Comparison of ENCODE assay signal across 8 cellular contexts in the genomic region with DNA sequence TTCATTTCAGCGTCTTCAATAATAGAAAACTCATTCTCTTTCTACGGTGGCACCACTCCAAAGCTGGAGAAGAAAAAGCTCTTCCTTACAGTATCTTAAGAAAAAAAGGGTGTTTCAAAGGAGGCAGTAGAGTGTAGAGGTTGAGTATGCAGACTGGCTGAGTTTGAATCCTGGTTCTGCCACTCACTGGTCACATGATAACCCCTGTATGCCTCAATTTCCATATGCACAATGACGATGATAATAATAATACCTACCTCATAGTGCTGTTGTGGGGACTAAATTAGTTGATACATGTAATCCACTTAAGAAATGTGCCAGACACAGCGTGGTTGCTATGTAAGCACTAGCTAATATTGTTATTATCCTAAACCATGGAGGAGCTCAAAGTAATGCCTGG. TPM values are rescaled to one million over a fixed set of nuclear protein-coding genes. Genes with fewer than 3 reads are reported as not detected.
A peak's percentile ranks its signal among the peaks of the same experiment; 100 is the strongest.
DNase-seq lines count a peak whose midpoint lies in the region; ATAC-seq and TF ChIP-seq lines count a peak whose summit lies in the region.

No MANE protein-coding gene starts in this region.

- H3K4me1 ChIP-seq in heart left ventricle (peaks cover 0 to 59% (median 55%) of the 10 kb centered on the region in 12 donors), upper lobe of right lung (peaks cover 36% of the 10 kb centered on the region)

- peaks cover 32% of the 10 kb centered on the region for H3K36me3 Mint-ChIP-seq in activated naive CD8-positive, alpha-beta T cell treated with anti-CD3 and anti-CD28 coated beads, Interleukin-2, amount 50 U/mL, for 24 hours (ENCODE audit: low read depth)
- no peaks in the 10 kb centered on the region for H3K36me3 Mint-ChIP-seq in mesothelial cell of epicardium

- H3K4me3 ChIP-seq in heart left ventricle, result peak overlapping the region in 8 of 12 donors; percentile 88 to 97 (median 93)
- peak overlapping the region; percentile 96 for H3K4me3 ChIP-seq in upper lobe of right lung

- TF ChIP-seq CTCF in heart left ventricle (IDR thresholded peaks at IDR 0.05) (no peak), mesothelial cell of epicardium (IDR thresholded peaks at IDR 0.05; ENCODE audit: unreplicated experiment) (no peak), upper lobe of right lung (IDR thresholded peaks at IDR 0.05) (no peak)

- H3K36me3 ChIP-seq in heart left ventricle (no peaks in the 10 kb centered on the region), upper lobe of right lung (no peaks in the 10 kb centered on the region)

- peak overlapping the region; percentile 97 for H3K27ac Mint-ChIP-seq in activated naive CD8-positive, alpha-beta T cell treated with anti-CD3 and anti-CD28 coated beads, Interleukin-2, amount 50 U/mL, for 24 hours
- H3K27ac Mint-ChIP-seq in mesothelial cell of epicardium, result peak overlapping the region; percentile 97

- no peaks in the 10 kb centered on the region for H3K9me3 ChIP-seq in heart left ventricle
- no peaks in the 10 kb centered on the region for H3K9me3 ChIP-seq in upper lobe of right lung

- H3K27me3 ChIP-seq in heart left ventricle (no peaks in the 10 kb centered on the region), upper lobe of right lung (no peaks in the 10 kb centered on the region)

- ATAC-seq in heart left ventricle (no peak), upper lobe of right lung (no peak), HG03521 (IDR thresholded peaks at IDR 0.05; ENCODE audit: unreplicated experiment) (no peak), HG03439 (IDR thresholded peaks at IDR 0.05; ENCODE audit: unreplicated experiment) (no peak)
- ATAC-seq in activated naive CD8-positive, alpha-beta T cell treated with anti-CD3 and anti-CD28 coated beads, Interleukin-2, amount 50 U/mL, for 24 hours, result no peak

- WGBS in heart left ventricle, 4 donors, result 49 to 56% (median 52%) methylated on average over 4 of the region's 4 CpGs

- intact Hi-C loops in heart left ventricle (cut with DNase I), result loop anchor here in 9 of 10 donors (2.0 to 10.0 kb wide), 6 partner anchors 21 to 111 kb away; no protein-coding TSS in a partner anchor
- intact Hi-C loops in cardiac septum (cut with DNase I), result no loop called here
- intact Hi-C loops in upper lobe of right lung (cut with DNase I), result no loop called here

- H3K27ac ChIP-seq in heart left ventricle, result peak overlapping the region in 11 of 12 donors; percentile 97 to 100 (median 100)
- H3K27ac ChIP-seq in upper lobe of right lung, result peak overlapping the region; percentile 99

- peaks cover 58% of the 10 kb centered on the region for H3K4me1 Mint-ChIP-seq in activated naive CD8-positive, alpha-beta T cell treated with anti-CD3 and anti-CD28 coated beads, Interleukin-2, amount 50 U/mL, for 24 hours
- peaks cover 43% of the 10 kb centered on the region for H3K4me1 Mint-ChIP-seq in mesothelial cell of epicardium

- DNase-seq in heart left ventricle, result no peak
- no peak for DNase-seq in cardiac septum (ENCODE audit: low spot score)
- no peak for DNase-seq in activated naive CD8-positive, alpha-beta T cell treated with anti-CD3 and anti-CD28 coated beads, Interleukin-2, amount 50 U/mL, for 24 hours
- DNase-seq in mesothelial cell of epicardium (ENCODE audit: low spot score in 2 of 2, unreplicated experiment in 2 of 2), result no peak
- DNase-seq in upper lobe of right lung, result no peak
- no peak for DNase-seq in NCI-H1436 (lab: John Stamatoyannopoulos, UW)

- no peak for TF ChIP-seq POLR2A in heart left ventricle (IDR thresholded peaks at IDR 0.05)

- H3K9me3 Mint-ChIP-seq in activated naive CD8-positive, alpha-beta T cell treated with anti-CD3 and anti-CD28 coated beads, Interleukin-2, amount 50 U/mL, for 24 hours, result no peaks in the 10 kb centered on the region
- no peaks in the 10 kb centered on the region for H3K9me3 Mint-ChIP-seq in mesothelial cell of epicardium

- no peaks in the 10 kb centered on the region for H3K27me3 Mint-ChIP-seq in activated naive CD8-positive, alpha-beta T cell treated with anti-CD3 and anti-CD28 coated beads, Interleukin-2, amount 50 U/mL, for 24 hours
- no peaks in the 10 kb centered on the region for H3K27me3 Mint-ChIP-seq in mesothelial cell of epicardium (ENCODE audit: low read depth)

- peak overlapping the region; percentile 95 for H3K4me3 Mint-ChIP-seq in activated naive CD8-positive, alpha-beta T cell treated with anti-CD3 and anti-CD28 coated beads, Interleukin-2, amount 50 U/mL, for 24 hours
- peak overlapping the region; percentile 94 for H3K4me3 Mint-ChIP-seq in mesothelial cell of epicardium

RNA-seq across cellular contexts. Expression of gene ANP32A, which starts 4.5 kb away (rescaled TPM):
- total RNA-seq in heart left ventricle (100 to 1,000 TPM in 8 of 9 donors, 10 to 100 TPM in 1; 55.7 to 202 (median 142) TPM), cardiac septum (180 TPM), mesothelial cell of epicardium (179 to 188 TPM (median 183 TPM) in 3 replicates), upper lobe of right lung (114 TPM)
- polyA plus RNA-seq in heart left ventricle, result 100 to 1,000 TPM; 134 to 195 TPM

Comparison
In these comparisons a context has a peak if more than half of its experiments do, and no peak if none do; other contexts are left out.
1. intact Hi-C loops: an anchor here in heart left ventricle (2.0 to 10.0 kb wide); none called in cardiac septum and upper lobe of right lung.